In the genomic region with DNA sequence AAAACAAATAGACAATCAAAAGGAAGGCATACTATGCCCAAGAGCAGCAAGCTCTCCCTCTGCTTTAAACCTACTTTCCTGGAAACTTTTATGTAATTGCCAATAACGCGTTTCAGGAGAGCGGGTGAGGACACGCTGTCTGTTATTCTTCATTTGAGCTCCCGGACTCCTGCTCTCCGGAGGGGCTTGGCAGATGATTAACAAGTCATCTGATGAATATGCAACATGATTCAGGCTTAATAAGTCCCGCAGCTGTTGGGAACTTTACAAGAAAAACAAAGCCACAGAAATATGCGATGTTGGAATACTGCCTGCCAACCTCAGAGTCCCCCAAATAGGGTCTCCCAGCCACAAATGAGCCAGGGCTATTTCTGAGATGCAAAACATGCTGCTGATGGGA, we compare ENCODE assay signal across 22 cellular contexts.
DNase-seq lines count a peak whose midpoint lies in the region; ATAC-seq and TF ChIP-seq lines count a peak whose summit lies in the region.
"Had no signal": no experiment of that assay in that cellular context is flagged by ENCODE, and none has a peak within 500 bp of the region (broad histone marks: within the 10 kb centered on the region; RNA-seq: fewer than 3 reads in every experiment).

No MANE protein-coding gene starts in this region.

- H3K36me3 Mint-ChIP-seq in T-helper 2 cell treated with Interferon-gamma antibody and Interleukin-4, amounts not matched to agents 5 μg/mL and 100 μg/mL, for 36 hours (ENCODE audit: low read depth), result no peaks in the 10 kb centered on the region
- H3K36me3 Mint-ChIP-seq: CD8-positive, alpha-beta T cell had no signal

- TF ChIP-seq CTCF in brain microvascular endothelial cell (IDR thresholded peaks at IDR 0.05; ENCODE audit: low read depth, low read length, missing control alignments) (no peak), testis (IDR thresholded peaks at IDR 0.05) (no peak)

- H3K36me3 ChIP-seq in brain microvascular endothelial cell (replicated peaks), result no peaks in the 10 kb centered on the region
- H3K36me3 ChIP-seq in testis (ENCODE audit: low read depth, missing control alignments), result no peaks in the 10 kb centered on the region
- H3K36me3 ChIP-seq: pancreas, upper lobe of left lung had no signal

- ATAC-seq in HG03460 (IDR thresholded peaks at IDR 0.05; ENCODE audit: unreplicated experiment), result no peak
- ATAC-seq: CD8-positive, alpha-beta T cell; pancreas; Right ventricle myocardium inferior had no signal

- H3K4me1 ChIP-seq in testis, result no peaks in the 10 kb centered on the region
- H3K4me1 ChIP-seq: pancreas, upper lobe of left lung had no signal

- intact Hi-C loops in testis (cut with DNase I; ENCODE audit: low total_unique reads), result no loop called here

- DNase-seq in DMS 273 (lab: John Stamatoyannopoulos, UW; ENCODE audit: unreplicated experiment) (peak; percentile 6), DMS 273 treated with DMSO at 0.1 percent for 48 hours (lab: John Stamatoyannopoulos, UW) (no peak), brain microvascular endothelial cell (peak; percentile 4), kidney tubule cell (ENCODE audit: low spot score) (peak; percentile 68), testis (peak; percentile 14), amniotic stem cell (lab: John Stamatoyannopoulos, UW) (no peak)
- DNase-seq in T-helper 2 cell treated with Interferon-gamma antibody and Interleukin-4, amounts not matched to agents 5 μg/mL and 100 μg/mL, for 36 hours (ENCODE audit: low spot score), result no peak
- DNase-seq: activated B cell treated with CpG ODN at 0.5 μM for 24 hours; CD8-positive, alpha-beta T cell; erythroblast; NCI-H1436; NCI-H226; pancreas; stimulated activated naive CD4-positive, alpha-beta T cell; T-helper 1 cell; upper lobe of left lung had no signal

- no peak for TF ChIP-seq POLR2A in testis (IDR thresholded peaks at IDR 0.05)

- no peaks in the 10 kb centered on the region for H3K9me3 Mint-ChIP-seq in T-helper 2 cell treated with Interferon-gamma antibody and Interleukin-4, amounts not matched to agents 5 μg/mL and 100 μg/mL, for 36 hours
- H3K9me3 Mint-ChIP-seq: activated B cell treated with CpG ODN at 0.5 μM for 24 hours; activated T-helper 2 cell treated with anti-CD3 and anti-CD28 coated beads, Interferon-gamma antibody, Interleukin-2, Interleukin-4, amounts not matched to agents 10 μg/mL and 5 μg/mL and 100 μg/mL, durations not matched to agents 14 hours and 24 hours and 36 hours; CD8-positive, alpha-beta T cell had no signal

- no peak overlapping the region for H3K27ac Mint-ChIP-seq in T-helper 2 cell treated with Interferon-gamma antibody and Interleukin-4, amounts not matched to agents 5 μg/mL and 100 μg/mL, for 36 hours
- H3K27ac Mint-ChIP-seq: activated B cell treated with CpG ODN at 0.5 μM for 24 hours; activated T-helper 2 cell treated with anti-CD3 and anti-CD28 coated beads, Interferon-gamma antibody, Interleukin-2, Interleukin-4, amounts not matched to agents 10 μg/mL and 5 μg/mL and 100 μg/mL, durations not matched to agents 14 hours and 24 hours and 36 hours; CD8-positive, alpha-beta T cell had no signal

- in situ Hi-C loops in brain microvascular endothelial cell (cut with HindIII; ENCODE audit: low pct_ligation_motif_present, low sequenced_read_pairs), result no loop called here

- H3K9me3 ChIP-seq in testis, result no peaks in the 10 kb centered on the region
- H3K9me3 ChIP-seq: pancreas, upper lobe of left lung had no signal

- no peak overlapping the region for H3K27ac ChIP-seq in brain microvascular endothelial cell
- no peak overlapping the region for H3K27ac ChIP-seq in testis
- H3K27ac ChIP-seq: 22Rv1, coronary artery, HL-60, pancreas, upper lobe of left lung had no signal

- H3K27me3 ChIP-seq in brain microvascular endothelial cell (replicated peaks) (no peaks in the 10 kb centered on the region), testis (no peaks in the 10 kb centered on the region)
- H3K27me3 ChIP-seq: pancreas, upper lobe of left lung had no signal

- H3K4me3 Mint-ChIP-seq in T-helper 2 cell treated with Interferon-gamma antibody and Interleukin-4, amounts not matched to agents 5 μg/mL and 100 μg/mL, for 36 hours, result no peak overlapping the region
- H3K4me3 Mint-ChIP-seq: activated B cell treated with CpG ODN at 0.5 μM for 24 hours; CD8-positive, alpha-beta T cell had no signal

- H3K4me3 ChIP-seq in brain microvascular endothelial cell (ENCODE audit: low read depth, low read length) (no peak overlapping the region), testis (no peak overlapping the region)
- H3K4me3 ChIP-seq: coronary artery, pancreas, upper lobe of left lung had no signal

- 49 to 61% methylated on average over 8 of the region's 8 CpGs for WGBS in testis, 2 donors

- H3K27me3 Mint-ChIP-seq in T-helper 2 cell treated with Interferon-gamma antibody and Interleukin-4, amounts not matched to agents 5 μg/mL and 100 μg/mL, for 36 hours (ENCODE audit: low read depth), result no peaks in the 10 kb centered on the region
- H3K27me3 Mint-ChIP-seq: activated B cell treated with CpG ODN at 0.5 μM for 24 hours had no signal

- H3K4me1 Mint-ChIP-seq in T-helper 2 cell treated with Interferon-gamma antibody and Interleukin-4, amounts not matched to agents 5 μg/mL and 100 μg/mL, for 36 hours (ENCODE audit: low read depth), result no peaks in the 10 kb centered on the region
- H3K4me1 Mint-ChIP-seq: activated B cell treated with CpG ODN at 0.5 μM for 24 hours had no signal

Comparison
In these comparisons a context has a peak if more than half of its experiments do, and no peak if none do; other contexts are left out.
1. DNase-seq: peak in DMS 273 (single experiment), brain microvascular endothelial cell (single experiment), kidney tubule cell (single experiment) and testis (single experiment); none in DMS 273 treated with DMSO at 0.1 percent for 48 hours (single experiment), amniotic stem cell (single experiment) and T-helper 2 cell treated with Interferon-gamma antibody and Interleukin-4, amounts not matched to agents 5 μg/mL and 100 μg/mL, for 36 hours (single experiment).